ENCODE assay signal across 8 cellular contexts in genomic region chr15:69161878-69162213, GRCh38. TPM values are rescaled to one million over a fixed set of nuclear protein-coding genes. Genes with fewer than 3 reads are reported as not detected.
DNase-seq lines count a peak whose midpoint lies in the region; ATAC-seq and TF ChIP-seq lines count a peak whose summit lies in the region.

No MANE protein-coding gene starts in this region.

- H3K27me3 Mint-ChIP-seq in CD14-positive monocyte (ENCODE audit: low read depth in 3 of 3) = peaks cover 7 to 15% (median 10%) of the 10 kb centered on the region in 3 donors

- peaks cover 48% of the 10 kb centered on the region for H3K79me2 ChIP-seq in PC-3 (ENCODE audit: low read length)

- intact Hi-C loops in CD14-positive monocyte (cut with micrococcal nuclease) = no loop called here
- intact Hi-C loops in PC-3 (cut with micrococcal nuclease) = loop anchor here (2.0 kb wide), 2 partner anchors 63 to 101 kb away; no protein-coding TSS in a partner anchor

- H3K36me3 Mint-ChIP-seq in CD14-positive monocyte = no peaks in the 10 kb centered on the region

- ATAC-seq in PC-3 = no peak
- ATAC-seq in GM21423 (IDR thresholded peaks at IDR 0.05; ENCODE audit: unreplicated experiment) = no peak

- H3K27ac ChIP-seq in PC-3 (ENCODE audit: low read length) = no peak overlapping the region

- no peaks in the 10 kb centered on the region for H3K9me2 ChIP-seq in PC-3 (replicated peaks; ENCODE audit: low read length)

- H3K27me3 ChIP-seq in PC-3 (ENCODE audit: low read length) (no peaks in the 10 kb centered on the region), neuron (ENCODE audit: insufficient read depth, low read length) (peaks cover 5% of the 10 kb centered on the region)

- H2AFZ ChIP-seq in PC-3 (ENCODE audit: low read length) = peak overlapping the region; percentile 79
- H2AFZ ChIP-seq in neuron (ENCODE audit: low read depth, low read length) = peak overlapping the region; percentile 90

- H3K9ac ChIP-seq in PC-3 (ENCODE audit: low read length) = peak overlapping the region; percentile 93; the same call in 1 of the 2 replicates

- peaks cover 22% of the 10 kb centered on the region for H3K4me1 Mint-ChIP-seq in CD14-positive monocyte

- CTCF ChIA-PET in PC-3 (lab: Charles Lee) = no interaction called here

- no peaks in the 10 kb centered on the region for H3K9me3 ChIP-seq in PC-3 (ENCODE audit: low read length)
- H3K9me3 ChIP-seq in neuron (ENCODE audit: low read length) = no peaks in the 10 kb centered on the region

- no peaks in the 10 kb centered on the region for H3K36me3 ChIP-seq in PC-3 (ENCODE audit: low read depth, low read length)
- no peaks in the 10 kb centered on the region for H3K36me3 ChIP-seq in neuron (ENCODE audit: insufficient read depth, low read length)

- no peak overlapping the region for H3K27ac Mint-ChIP-seq in CD14-positive monocyte

- H3K9me3 Mint-ChIP-seq in CD14-positive monocyte = peaks cover 0 to 1% (median 0%) of the 10 kb centered on the region in 7 donors

- TSS peak; percentile 30 for BruUV-seq in PC-3 (replicated peaks; lab: Mats Ljungman, UMichigan)

- H3K4me1 ChIP-seq in PC-3 (ENCODE audit: insufficient read depth, low read length) (peaks cover 24% of the 10 kb centered on the region), neuron (ENCODE audit: insufficient read depth, low read length) (peaks cover 10% of the 10 kb centered on the region)

- TF ChIP-seq CTCF in CD14-positive monocyte (IDR thresholded peaks at IDR 0.05) = no peak
- TF ChIP-seq CTCF in PC-3 (conservative IDR thresholded peaks at IDR 0.05; ENCODE audit: low read depth, low read length) = no peak; the same call in 1 of the 2 replicates
- no peak for TF ChIP-seq CTCF in epithelial cell of proximal tubule (conservative IDR thresholded peaks at IDR 0.05; ENCODE audit: low read depth, low read length)

- H3K4me3 Mint-ChIP-seq in CD14-positive monocyte = peak overlapping the region; percentile 93 to 98

- POLR2A ChIA-PET in PC-3 (lab: Charles Lee; ENCODE audit: unreplicated experiment) = no interaction called here

- H3F3A ChIP-seq in PC-3 (ENCODE audit: low read length, unreplicated experiment) = no peaks in the 10 kb centered on the region

- H3K4me3 ChIP-seq in PC-3 (ENCODE audit: low read length) (peak overlapping the region; percentile 93), epithelial cell of proximal tubule (ENCODE audit: low read depth, low read length) (peak overlapping the region; percentile 84), neuron (ENCODE audit: low read length) (peak overlapping the region; percentile 62)

- H4K20me1 ChIP-seq in PC-3 (ENCODE audit: low read length) = no peaks in the 10 kb centered on the region

- H3K4me2 ChIP-seq in PC-3 (ENCODE audit: low read length) = peak overlapping the region; percentile 97

- DNase-seq in CD14-positive monocyte (ENCODE audit: low spot score) (no peak), PC-3 (no peak), epithelial cell of proximal tubule (ENCODE audit: low read depth) (no peak), glomerular visceral epithelial cell (ENCODE audit: extremely low spot score) (no peak), SW 1271 (lab: John Stamatoyannopoulos, UW) (no peak), HT-29 (ENCODE audit: low spot score) (no peak)

RNA-seq across cellular contexts. Expression of gene GLCE, which starts 1.4 kb away (rescaled TPM):
- polyA plus RNA-seq in CD14-positive monocyte = 10 to 100 TPM; 24.0 to 24.3 TPM
- total RNA-seq in PC-3 (2014; rRNA removed) (11.1 and 15.4 TPM in 2 replicates), epithelial cell of proximal tubule (12.7 and 17.7 TPM in 2 replicates)
- total RNA-seq in HT-29 (2014; rRNA removed; shearing (Covaris generic)) = 8.0 and 11.5 TPM in 2 replicates
